In the genomic region with DNA sequence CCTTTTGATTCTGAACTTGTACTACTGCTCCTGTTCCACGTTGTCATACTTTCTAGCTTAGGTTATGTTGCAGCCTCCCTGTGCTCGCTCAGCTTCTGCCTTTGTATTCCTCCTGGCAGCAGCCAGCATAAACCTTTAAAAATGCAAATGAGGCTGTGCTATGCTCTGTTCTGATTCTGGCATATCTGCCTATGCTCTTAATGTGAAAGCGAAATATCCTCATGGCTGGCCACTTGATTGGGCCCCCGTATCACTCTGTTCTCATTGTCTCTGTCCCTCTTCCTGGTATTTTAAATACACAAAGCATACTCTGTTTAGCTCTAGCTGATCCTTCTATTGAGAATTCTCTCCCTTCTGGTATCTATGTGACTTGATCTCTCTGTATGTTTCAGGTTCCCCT, we compare ENCODE assay signal across 1 cellular context.
TF ChIP-seq lines count a peak whose summit lies in the region.

No MANE protein-coding gene starts in this region.

TF ChIP-seq in GM23338, 12 proteins besides CTCF, POLR2A, EP300 and RAD21 (continued from another document):
- TF ChIP-seq, protein P1, sequence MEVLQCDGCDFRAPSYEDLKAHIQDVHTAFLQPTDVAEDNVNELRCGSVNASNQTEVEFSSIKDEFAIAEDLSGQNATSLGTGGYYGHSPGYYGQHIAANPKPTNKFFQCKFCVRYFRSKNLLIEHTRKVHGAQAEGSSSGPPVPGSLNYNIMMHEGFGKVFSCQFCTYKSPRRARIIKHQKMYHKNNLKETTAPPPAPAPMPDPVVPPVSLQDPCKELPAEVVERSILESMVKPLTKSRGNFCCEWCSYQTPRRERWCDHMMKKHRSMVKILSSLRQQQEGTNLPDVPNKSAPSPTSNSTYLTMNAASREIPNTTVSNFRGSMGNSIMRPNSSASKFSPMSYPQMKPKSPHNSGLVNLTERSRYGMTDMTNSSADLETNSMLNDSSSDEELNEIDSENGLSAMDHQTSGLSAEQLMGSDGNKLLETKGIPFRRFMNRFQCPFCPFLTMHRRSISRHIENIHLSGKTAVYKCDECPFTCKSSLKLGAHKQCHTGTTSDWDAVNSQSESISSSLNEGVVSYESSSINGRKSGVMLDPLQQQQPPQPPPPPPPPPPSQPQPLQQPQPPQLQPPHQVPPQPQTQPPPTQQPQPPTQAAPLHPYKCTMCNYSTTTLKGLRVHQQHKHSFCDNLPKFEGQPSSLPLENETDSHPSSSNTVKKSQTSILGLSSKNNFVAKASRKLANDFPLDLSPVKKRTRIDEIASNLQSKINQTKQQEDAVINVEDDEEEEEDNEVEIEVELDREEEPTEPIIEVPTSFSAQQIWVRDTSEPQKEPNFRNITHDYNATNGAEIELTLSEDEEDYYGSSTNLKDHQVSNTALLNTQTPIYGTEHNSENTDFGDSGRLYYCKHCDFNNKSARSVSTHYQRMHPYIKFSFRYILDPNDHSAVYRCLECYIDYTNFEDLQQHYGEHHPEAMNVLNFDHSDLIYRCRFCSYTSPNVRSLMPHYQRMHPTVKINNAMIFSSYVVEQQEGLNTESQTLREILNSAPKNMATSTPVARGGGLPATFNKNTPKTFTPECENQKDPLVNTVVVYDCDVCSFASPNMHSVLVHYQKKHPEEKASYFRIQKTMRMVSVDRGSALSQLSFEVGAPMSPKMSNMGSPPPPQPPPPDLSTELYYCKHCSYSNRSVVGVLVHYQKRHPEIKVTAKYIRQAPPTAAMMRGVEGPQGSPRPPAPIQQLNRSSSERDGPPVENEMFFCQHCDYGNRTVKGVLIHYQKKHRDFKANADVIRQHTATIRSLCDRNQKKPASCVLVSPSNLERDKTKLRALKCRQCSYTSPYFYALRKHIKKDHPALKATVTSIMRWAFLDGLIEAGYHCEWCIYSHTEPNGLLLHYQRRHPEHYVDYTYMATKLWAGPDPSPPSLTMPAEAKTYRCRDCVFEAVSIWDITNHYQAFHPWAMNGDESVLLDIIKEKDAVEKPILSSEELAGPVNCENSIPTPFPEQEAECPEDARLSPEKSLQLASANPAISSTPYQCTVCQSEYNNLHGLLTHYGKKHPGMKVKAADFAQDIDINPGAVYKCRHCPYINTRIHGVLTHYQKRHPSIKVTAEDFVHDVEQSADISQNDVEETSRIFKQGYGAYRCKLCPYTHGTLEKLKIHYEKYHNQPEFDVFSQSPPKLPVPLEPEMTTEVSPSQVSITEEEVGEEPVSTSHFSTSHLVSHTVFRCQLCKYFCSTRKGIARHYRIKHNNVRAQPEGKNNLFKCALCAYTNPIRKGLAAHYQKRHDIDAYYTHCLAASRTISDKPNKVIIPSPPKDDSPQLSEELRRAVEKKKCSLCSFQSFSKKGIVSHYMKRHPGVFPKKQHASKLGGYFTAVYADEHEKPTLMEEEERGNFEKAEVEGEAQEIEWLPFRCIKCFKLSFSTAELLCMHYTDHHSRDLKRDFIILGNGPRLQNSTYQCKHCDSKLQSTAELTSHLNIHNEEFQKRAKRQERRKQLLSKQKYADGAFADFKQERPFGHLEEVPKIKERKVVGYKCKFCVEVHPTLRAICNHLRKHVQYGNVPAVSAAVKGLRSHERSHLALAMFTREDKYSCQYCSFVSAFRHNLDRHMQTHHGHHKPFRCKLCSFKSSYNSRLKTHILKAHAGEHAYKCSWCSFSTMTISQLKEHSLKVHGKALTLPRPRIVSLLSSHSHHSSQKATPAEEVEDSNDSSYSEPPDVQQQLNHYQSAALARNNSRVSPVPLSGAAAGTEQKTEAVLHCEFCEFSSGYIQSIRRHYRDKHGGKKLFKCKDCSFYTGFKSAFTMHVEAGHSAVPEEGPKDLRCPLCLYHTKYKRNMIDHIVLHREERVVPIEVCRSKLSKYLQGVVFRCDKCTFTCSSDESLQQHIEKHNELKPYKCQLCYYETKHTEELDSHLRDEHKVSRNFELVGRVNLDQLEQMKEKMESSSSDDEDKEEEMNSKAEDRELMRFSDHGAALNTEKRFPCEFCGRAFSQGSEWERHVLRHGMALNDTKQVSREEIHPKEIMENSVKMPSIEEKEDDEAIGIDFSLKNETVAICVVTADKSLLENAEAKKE (CRISPR knock-in tag; IDR thresholded peaks at IDR 0.05) = no peak
- TF ChIP-seq EZH2 (IDR thresholded peaks at IDR 0.05; ENCODE audit: low read depth, unreplicated experiment) (no peak), NANOG (IDR thresholded peaks at IDR 0.05; ENCODE audit: borderline replicate concordance) (no peak), STAT1 (IDR thresholded peaks at IDR 0.05; ENCODE audit: unreplicated experiment) (no peak)
